ENCODE assay signal across 11 cellular contexts in genomic region chr10:73850863-73851461, GRCh38. TPM values are rescaled to one million over a fixed set of nuclear protein-coding genes. Genes with fewer than 3 reads are reported as not detected.
DNase-seq lines count a peak whose midpoint lies in the region; ATAC-seq and TF ChIP-seq lines count a peak whose summit lies in the region.
"Had no signal": no experiment of that assay in that cellular context is flagged by ENCODE, and none has a peak within 500 bp of the region (broad histone marks: within the 10 kb centered on the region; RNA-seq: fewer than 3 reads in every experiment).

No MANE protein-coding gene starts in this region.

- 46% methylated on average over 15 of the region's 15 CpGs for WGBS in right cardiac atrium
- WGBS in sigmoid colon, 2 donors: 78 to 82% methylated on average over 15 of the region's 15 CpGs

- no peak for ATAC-seq in CD8-positive, alpha-beta T cell
- ATAC-seq in right cardiac atrium (peak; percentile 60 to 73), HG03108 (IDR thresholded peaks at IDR 0.05; ENCODE audit: unreplicated experiment) (no peak), HG02642 (IDR thresholded peaks at IDR 0.05; ENCODE audit: poor library complexity, unreplicated experiment) (no peak)

- peak overlapping the region; percentile 32 for H3K27ac Mint-ChIP-seq in CD8-positive, alpha-beta T cell

- no peak overlapping the region for H3K27ac ChIP-seq in CD8-positive, alpha-beta T cell (ENCODE audit: low read depth, low read length)
- H3K27ac ChIP-seq in right cardiac atrium (ENCODE audit: low read length) (no peak overlapping the region), sigmoid colon (peak overlapping the region; percentile 83 to 92 (median 91))

- no peak overlapping the region for H3K4me3 ChIP-seq in CD8-positive, alpha-beta T cell (ENCODE audit: low read depth, low read length)
- H3K4me3 ChIP-seq in adipocyte (ENCODE audit: low read length) (no peak overlapping the region), right cardiac atrium (ENCODE audit: low read length) (no peak overlapping the region), sigmoid colon (no peak overlapping the region)

- no peak for DNase-seq in CD8-positive, alpha-beta T cell
- peak; percentile 94 for DNase-seq in adipocyte (ENCODE audit: low read depth)
- DNase-seq in right cardiac atrium: peak; percentile 53 to 76 (median 73)
- DNase-seq in sigmoid colon: peak; percentile 95
- DNase-seq in KG1 (lab: John Stamatoyannopoulos, UW): no peak
- no peak for DNase-seq in NCI-H187 treated with DMSO at 0.1 percent for 48 hours (lab: John Stamatoyannopoulos, UW)
- DNase-seq: activated CD4-positive, alpha-beta T cell treated with anti-CD3 and anti-CD28 coated beads for 1 hour; NCI-H82 had no signal

- H3K27me3 Mint-ChIP-seq in CD8-positive, alpha-beta T cell (ENCODE audit: low read depth): no peaks in the 10 kb centered on the region
- H3K27me3 Mint-ChIP-seq: brain had no signal

- H3K4me1 Mint-ChIP-seq in CD8-positive, alpha-beta T cell (ENCODE audit: low read depth): peaks cover 22% of the 10 kb centered on the region

- no peaks in the 10 kb centered on the region for H3K9me3 Mint-ChIP-seq in CD8-positive, alpha-beta T cell

- CTCF ChIA-PET in CD8-positive, alpha-beta T cell (lab: Charles Lee): interaction anchor here (1.2 to 11.1 kb wide), 9 partner anchors 11 to 106 kb away, joined by 4 to 528 read pairs (median 11); partner anchors contain the start of gene CAMK2G

- peaks cover 22% of the 10 kb centered on the region for H3K4me1 ChIP-seq in CD8-positive, alpha-beta T cell (ENCODE audit: insufficient read depth, low read length)
- peaks cover 15% of the 10 kb centered on the region for H3K4me1 ChIP-seq in adipocyte (ENCODE audit: control insufficient read depth, insufficient read depth, low read length)
- H3K4me1 ChIP-seq in right cardiac atrium (ENCODE audit: control insufficient read depth, insufficient read depth, low read length): no peaks in the 10 kb centered on the region
- peaks cover 0 to 75% (median 73%) of the 10 kb centered on the region in 4 donors for H3K4me1 ChIP-seq in sigmoid colon

- H3K36me3 ChIP-seq in CD8-positive, alpha-beta T cell (ENCODE audit: insufficient read depth, low read length): peaks cover 47% of the 10 kb centered on the region
- peaks cover 58% of the 10 kb centered on the region for H3K36me3 ChIP-seq in adipocyte (ENCODE audit: control insufficient read depth, insufficient read depth, low read length, severe bottlenecking)
- peaks cover 25 to 58% (median 33%) of the 10 kb centered on the region in 4 donors for H3K36me3 ChIP-seq in sigmoid colon

- H3K9ac ChIP-seq in adipocyte (ENCODE audit: low read length): peak overlapping the region; percentile 64

- peak in 3 of 4 donors; percentile 48 to 68 (median 63) for TF ChIP-seq EP300 in sigmoid colon (IDR thresholded peaks at IDR 0.05)

- H3K9me3 ChIP-seq in CD8-positive, alpha-beta T cell (ENCODE audit: low read length): no peaks in the 10 kb centered on the region
- H3K9me3 ChIP-seq in adipocyte (ENCODE audit: control insufficient read depth, low read length) (no peaks in the 10 kb centered on the region), right cardiac atrium (ENCODE audit: control insufficient read depth, low read length) (no peaks in the 10 kb centered on the region), sigmoid colon (no peaks in the 10 kb centered on the region)

- intact Hi-C loops in CD8-positive, alpha-beta T cell (cut with DNase I, micrococcal nuclease): no loop called here
- intact Hi-C loops in right cardiac atrium (cut with DNase I) (loop anchor here in 2 of 4 donors (2.0 kb wide), 1 partner anchor 28 kb away; no protein-coding TSS in a partner anchor), sigmoid colon (cut with DNase I) (no loop called here)

- TF ChIP-seq CTCF in CD8-positive, alpha-beta T cell (IDR thresholded peaks at IDR 0.05): no peak
- TF ChIP-seq CTCF in sigmoid colon (IDR thresholded peaks at IDR 0.05): no peak

- peaks cover 84% of the 10 kb centered on the region for H3K36me3 Mint-ChIP-seq in CD8-positive, alpha-beta T cell

- POLR2A ChIA-PET in CD8-positive, alpha-beta T cell (lab: Charles Lee): interaction anchor here (1.3 to 2.4 kb wide), 2 partner anchors 18 to 29 kb away, joined by 3 to 9 read pairs; no protein-coding TSS in a partner anchor

- no peaks in the 10 kb centered on the region for H3K27me3 ChIP-seq in CD8-positive, alpha-beta T cell (ENCODE audit: insufficient read depth, low read length)
- no peaks in the 10 kb centered on the region for H3K27me3 ChIP-seq in adipocyte (replicated peaks; ENCODE audit: control insufficient read depth, insufficient read depth, low read length)
- no peaks in the 10 kb centered on the region for H3K27me3 ChIP-seq in right cardiac atrium (ENCODE audit: control insufficient read depth, insufficient read depth)
- H3K27me3 ChIP-seq in sigmoid colon: no peaks in the 10 kb centered on the region

- H3K4me3 Mint-ChIP-seq in CD8-positive, alpha-beta T cell: no peak overlapping the region
- H3K4me3 Mint-ChIP-seq: brain had no signal

- no peak for TF ChIP-seq POLR2A in sigmoid colon (IDR thresholded peaks at IDR 0.05)

RNA-seq across cellular contexts. Expression of gene CAMK2G, which starts 23.4 kb away (rescaled TPM):
- total RNA-seq in CD8-positive, alpha-beta T cell: 10 to 100 TPM; 28.4 to 28.9 TPM
- 10 to 100 TPM; 10.0 to 18.2 (median 13.7) TPM for total RNA-seq in right cardiac atrium
- 7.3 TPM for polyA plus RNA-seq in right cardiac atrium
- total RNA-seq in sigmoid colon: 100 to 1,000 TPM; 153 to 221 (median 209) TPM
- polyA plus RNA-seq in sigmoid colon: 10 to 100 TPM; 14.4 to 34.8 (median 17.6) TPM

RNA-seq across cellular contexts. Expression of gene NDST2, which starts 39.6 kb away (rescaled TPM):
- total RNA-seq in CD8-positive, alpha-beta T cell: 100 to 1,000 TPM; 152 to 154 TPM
- total RNA-seq in right cardiac atrium (10 to 100 TPM; 13.8 to 17.5 (median 15.5) TPM), sigmoid colon (10 to 100 TPM; 23.9 to 56.2 (median 28.3) TPM)
- polyA plus RNA-seq in right cardiac atrium (9.6 TPM), sigmoid colon (10 to 100 TPM in 2 of 3 donors, 1 to 10 TPM in 1; 3.9 to 21.0 (median 17.0) TPM)

RNA-seq across cellular contexts. Expression of gene PLAU, which starts 60.0 kb away (rescaled TPM):
- total RNA-seq in CD8-positive, alpha-beta T cell: under 1 TPM in 1 of 2 experiments, not detected in 1; 0.11 TPM
- total RNA-seq in right cardiac atrium: 1 to 10 TPM; 4.8 to 7.1 (median 5.6) TPM
- polyA plus RNA-seq in right cardiac atrium: 7.0 TPM
- 1 to 10 TPM; 2.5 to 9.4 (median 3.7) TPM for total RNA-seq in sigmoid colon
- 10 to 100 TPM in 1 of 3 donors, 1 to 10 TPM in 2; 3.6 to 15.7 (median 9.9) TPM for polyA plus RNA-seq in sigmoid colon

Comparison
In these comparisons a context has a peak if more than half of its experiments do, and no peak if none do; other contexts are left out.
1. ATAC-seq: peak in right cardiac atrium (2 of 2); none in CD8-positive, alpha-beta T cell (single experiment), HG03108 (single experiment) and HG02642 (single experiment).
2. DNase-seq: peak in adipocyte (single experiment), right cardiac atrium (3 of 3) and sigmoid colon (single experiment); none in CD8-positive, alpha-beta T cell (0 of 7), KG1 (single experiment) and NCI-H187 treated with DMSO at 0.1 percent for 48 hours (single experiment).
3. H3K27ac ChIP-seq: peak in sigmoid colon (4 of 4); none in CD8-positive, alpha-beta T cell (single experiment) and right cardiac atrium (single experiment).
4. RNA of gene CAMK2G, which starts 23.4 kb away (total RNA-seq): 153 to 221 TPM in sigmoid colon; 28.4 to 28.9 TPM in CD8-positive, alpha-beta T cell and 10.0 to 18.2 TPM in right cardiac atrium; every median in the first group is over 4 times any median in the second.